10 cellular contexts compared by ENCODE assay signal in the genomic region with DNA sequence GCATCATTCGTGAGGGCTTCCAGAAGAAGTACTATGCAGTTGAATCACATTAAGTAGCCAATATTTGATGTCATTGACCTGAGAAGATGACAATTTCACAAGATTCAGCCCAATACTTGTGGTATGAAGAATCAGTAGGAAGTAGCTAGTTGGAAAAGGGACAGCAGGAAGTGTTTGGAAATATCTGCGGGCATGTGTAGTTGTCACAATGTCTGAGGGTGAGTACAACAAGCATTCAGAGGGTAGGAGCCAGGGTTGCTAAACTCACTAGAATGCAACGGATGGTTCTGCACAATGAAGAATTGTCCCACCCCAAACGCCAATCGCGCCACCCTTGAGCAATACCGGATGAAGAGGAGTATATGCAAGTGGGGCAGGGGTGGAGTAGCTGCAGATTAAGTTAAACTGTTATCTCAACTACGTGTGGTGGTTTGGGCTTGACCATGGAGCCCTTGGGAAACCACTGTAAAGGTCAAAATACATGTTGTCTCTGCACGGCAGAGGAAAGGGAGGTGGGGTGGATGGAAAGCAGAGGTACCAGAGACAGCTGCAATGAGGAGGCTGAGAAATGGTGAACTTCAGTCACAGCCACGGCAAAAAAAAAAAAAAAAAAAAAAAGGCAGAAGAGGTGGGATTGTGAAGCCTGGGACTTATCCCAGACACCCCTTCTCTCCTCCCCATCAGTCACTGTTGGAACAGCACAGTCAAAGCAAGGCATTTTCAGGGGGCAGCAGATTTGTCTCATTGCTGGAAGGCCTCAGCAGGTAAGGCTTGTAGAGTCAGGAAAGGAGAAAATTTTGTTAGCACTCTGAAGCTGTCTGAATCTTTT. TPM values are rescaled to one million over a fixed set of nuclear protein-coding genes. Genes with fewer than 3 reads are reported as not detected.
A peak's percentile ranks its signal among the peaks of the same experiment; 100 is the strongest.
DNase-seq lines count a peak whose midpoint lies in the region; ATAC-seq and TF ChIP-seq lines count a peak whose summit lies in the region.
"Had no signal": no experiment of that assay in that cellular context is flagged by ENCODE, and none has a peak within 500 bp of the region (broad histone marks: within the 10 kb centered on the region; RNA-seq: fewer than 3 reads in every experiment).

No MANE protein-coding gene starts in this region.

- H3K36me3 Mint-ChIP-seq in osteocyte (ENCODE audit: unreplicated experiment), result no peaks in the 10 kb centered on the region

- peaks cover 13% of the 10 kb centered on the region for H3K79me2 ChIP-seq in PC-3 (ENCODE audit: low read length)

- H3K4me1 Mint-ChIP-seq in osteocyte (ENCODE audit: unreplicated experiment), result peaks cover 52% of the 10 kb centered on the region
- H3K4me1 Mint-ChIP-seq: activated B cell treated with CpG ODN at 0.5 μM for 24 hours had no signal

- H3F3A ChIP-seq in PC-3 (ENCODE audit: low read length, unreplicated experiment), result peaks cover 15% of the 10 kb centered on the region

- peak overlapping the region; percentile 68 for H3K4me3 Mint-ChIP-seq in osteocyte (ENCODE audit: unreplicated experiment)
- H3K4me3 Mint-ChIP-seq: activated B cell treated with CpG ODN at 0.5 μM for 24 hours had no signal

- no peaks in the 10 kb centered on the region for H4K20me1 ChIP-seq in PC-3 (ENCODE audit: low read length)

- H3K9me3 Mint-ChIP-seq in osteocyte (ENCODE audit: unreplicated experiment), result peaks cover 5% of the 10 kb centered on the region
- H3K9me3 Mint-ChIP-seq: activated B cell treated with CpG ODN at 0.5 μM for 24 hours had no signal

- no TSS peak for BruUV-seq in PC-3 (replicated peaks; lab: Mats Ljungman, UMichigan)

- peaks cover 42% of the 10 kb centered on the region for H3K4me1 ChIP-seq in PC-3 (ENCODE audit: insufficient read depth, low read length)

- H3K27ac Mint-ChIP-seq in osteocyte (ENCODE audit: unreplicated experiment), result peak overlapping the region; percentile 97
- H3K27ac Mint-ChIP-seq: activated B cell treated with CpG ODN at 0.5 μM for 24 hours had no signal

- peak; percentile 10 for ATAC-seq in GM18498 (IDR thresholded peaks at IDR 0.05; ENCODE audit: unreplicated experiment)
- ATAC-seq in PC-3, result peak; percentile 55
- no peak for ATAC-seq in HG02571 (IDR thresholded peaks at IDR 0.05; ENCODE audit: unreplicated experiment)
- ATAC-seq in HG03432 (IDR thresholded peaks at IDR 0.05; ENCODE audit: unreplicated experiment), result no peak

- POLR2A ChIA-PET in PC-3 (lab: Charles Lee; ENCODE audit: unreplicated experiment), result interaction anchor here (0.5 kb wide), 1 partner anchor 341 kb away, joined by 3 read pairs; no protein-coding TSS in a partner anchor

- peak overlapping the region; percentile 24; the same call in 1 of the 2 replicates for H2AFZ ChIP-seq in PC-3 (ENCODE audit: low read length)

- H3K9me2 ChIP-seq in PC-3 (replicated peaks; ENCODE audit: low read length), result no peaks in the 10 kb centered on the region

- intact Hi-C loops in PC-3 (cut with micrococcal nuclease), result loop anchor here (1.0 to 2.0 kb wide), 3 partner anchors 22 to 60 kb away; no protein-coding TSS in a partner anchor

- H3K4me3 ChIP-seq in PC-3 (ENCODE audit: low read length), result peak overlapping the region; percentile 19; the same call in 1 of the 2 replicates

- peak overlapping the region; percentile 29 for H3K4me2 ChIP-seq in PC-3 (ENCODE audit: low read length)

- CTCF ChIA-PET in PC-3 (lab: Charles Lee), result interaction anchor here (0.7 to 1.6 kb wide), 2 partner anchors 44 to 72 kb away, joined by 6 to 9 read pairs; no protein-coding TSS in a partner anchor

- H3K9me3 ChIP-seq in PC-3 (ENCODE audit: low read length), result no peaks in the 10 kb centered on the region

- no peak for DNase-seq in PC-3
- DNase-seq in epithelial cell of prostate (ENCODE audit: low read depth, low spot score), result no peak
- DNase-seq in osteocyte (ENCODE audit: extremely low spot score, unreplicated experiment), result no peak
- no peak for DNase-seq in AG08396 (ENCODE audit: low spot score)
- DNase-seq in mucosa of gallbladder (ENCODE audit: low spot score), result no peak
- DNase-seq: activated B cell treated with CpG ODN at 0.5 μM for 24 hours, retina had no signal

- no peaks in the 10 kb centered on the region for H3K27me3 ChIP-seq in PC-3 (ENCODE audit: low read length)

- H3K27ac ChIP-seq in PC-3 (ENCODE audit: low read length), result peak overlapping the region; percentile 98
- peak overlapping the region; percentile 97 for H3K27ac ChIP-seq in epithelial cell of prostate

- no peaks in the 10 kb centered on the region for H3K36me3 ChIP-seq in PC-3 (ENCODE audit: low read depth, low read length)

- no peak for TF ChIP-seq CTCF in PC-3 (conservative IDR thresholded peaks at IDR 0.05; ENCODE audit: low read depth, low read length)
- no peak for TF ChIP-seq CTCF in osteocyte (IDR thresholded peaks at IDR 0.05)

- no peaks in the 10 kb centered on the region for H3K27me3 Mint-ChIP-seq in osteocyte (ENCODE audit: unreplicated experiment)

- peak overlapping the region; percentile 74 for H3K9ac ChIP-seq in PC-3 (ENCODE audit: low read length)

RNA-seq across cellular contexts. Expression of gene CCL20, which starts 5.1 kb away (rescaled TPM):
- total RNA-seq in PC-3 (2014; rRNA removed), result 1.7 and 1.8 TPM in 2 replicates
- not detected in 2 replicates for total RNA-seq in osteocyte
- 1.0 TPM for total RNA-seq in mucosa of gallbladder
- total RNA-seq: activated B cell treated with CpG ODN at 0.5 μM for 24 hours had no signal

RNA-seq across cellular contexts. Expression of gene DAW1, which starts 52.6 kb away (rescaled TPM):
- total RNA-seq in PC-3 (2014; rRNA removed), result 1.0 and 1.5 TPM in 2 replicates
- total RNA-seq in osteocyte, result not detected in 2 replicates
- total RNA-seq in mucosa of gallbladder, result not detected
- total RNA-seq: activated B cell treated with CpG ODN at 0.5 μM for 24 hours had no signal

Comparison
In these comparisons a context has a peak if more than half of its experiments do, and no peak if none do; other contexts are left out.
1. ATAC-seq: peak in GM18498 (single experiment) and PC-3 (single experiment); none in HG02571 (single experiment) and HG03432 (single experiment).